ENCODE assay signal across 8 cellular contexts in the genomic region with DNA sequence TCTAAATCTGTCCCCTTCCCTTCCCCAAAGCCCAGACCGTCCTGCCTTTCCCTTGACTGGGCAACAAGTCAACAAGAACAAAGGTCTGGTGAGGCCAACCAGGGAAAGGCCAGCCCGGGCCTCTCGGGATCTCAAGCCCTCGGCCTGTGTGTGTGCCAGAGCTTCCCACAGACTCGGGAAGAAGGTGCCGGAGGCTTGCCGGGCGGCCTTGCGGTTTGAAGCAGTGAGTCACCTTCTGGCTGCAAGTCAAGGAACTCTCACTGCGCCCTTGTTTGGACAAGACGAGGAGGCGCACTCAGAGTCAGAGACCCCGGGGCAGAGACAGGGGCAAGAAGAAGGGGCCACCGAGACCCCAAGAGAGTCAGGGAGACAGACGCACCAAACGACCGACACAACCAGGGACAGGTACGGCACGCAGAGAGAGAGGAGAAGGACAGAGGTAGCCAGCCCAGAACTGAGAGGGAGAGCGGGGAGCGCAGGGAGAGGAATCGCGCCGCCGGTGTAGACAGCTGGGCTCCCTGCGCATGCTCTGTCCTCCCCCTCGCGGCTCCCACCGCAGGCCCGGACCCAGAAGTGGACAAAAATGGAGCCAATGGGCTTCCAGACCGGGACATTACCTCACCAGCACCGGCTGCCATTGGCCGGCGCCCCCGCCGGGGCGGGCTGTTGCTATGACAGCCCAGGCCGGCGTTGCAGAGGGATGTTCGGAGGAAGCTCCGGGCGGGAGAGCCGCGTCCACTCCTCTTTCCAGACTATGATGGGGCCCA.
A peak's percentile ranks its signal among the peaks of the same experiment; 100 is the strongest.
DNase-seq lines count a peak whose midpoint lies in the region; ATAC-seq and TF ChIP-seq lines count a peak whose summit lies in the region.

No MANE protein-coding gene starts in this region.

- peaks cover 15% of the 10 kb centered on the region for H3K27me3 Mint-ChIP-seq in mesothelial cell of epicardium (ENCODE audit: low read depth)

- no peaks in the 10 kb centered on the region; the same call in 1 of the 2 replicates for H4K20me1 ChIP-seq in IMR-90 (ENCODE audit: insufficient read depth, low read length)

- H4K8ac ChIP-seq in IMR-90 (ENCODE audit: low read depth in 2 of 2, low read length in 2 of 2) = peak overlapping the region; percentile 79 to 99

- peak overlapping the region; percentile 89 for H4K5ac ChIP-seq in IMR-90 (ENCODE audit: low read depth, low read length)

- ATAC-seq in GM21529 (IDR thresholded peaks at IDR 0.05; ENCODE audit: unreplicated experiment) (peak; percentile 93), IMR-90 (ENCODE audit: low read depth) (peak; percentile 95)

- peak overlapping the region; percentile 98 for H3K18ac ChIP-seq in IMR-90 (ENCODE audit: low read depth, low read length)

- POLR2A ChIA-PET in IMR-90 (lab: Charles Lee; ENCODE audit: unreplicated experiment) = interaction anchor here (0.7 to 0.8 kb wide), 2 partner anchors 15 to 31 kb away, joined by 3 to 9 read pairs; no protein-coding TSS in a partner anchor

- intact Hi-C loops in IMR-90 (cut with micrococcal nuclease) = loop anchor here (5.0 kb wide), 1 partner anchor 33 kb away; no protein-coding TSS in a partner anchor

- no peak for TF ChIP-seq CTCF in IMR-90 (conservative IDR thresholded peaks at IDR 0.05; ENCODE audit: low read depth, low read length)
- no peak for TF ChIP-seq CTCF in epithelial cell of esophagus (IDR thresholded peaks at IDR 0.05; ENCODE audit: insufficient read depth, low read depth, low read length, missing control alignments)
- no peak for TF ChIP-seq CTCF in mesothelial cell of epicardium (IDR thresholded peaks at IDR 0.05; ENCODE audit: unreplicated experiment)

- peak overlapping the region; percentile 99 for H3K27ac Mint-ChIP-seq in mesothelial cell of epicardium

- no peaks in the 10 kb centered on the region for H3K9me3 ChIP-seq in IMR-90 (ENCODE audit: control insufficient read depth, insufficient read depth, low read length)

- H3K9me1 ChIP-seq in IMR-90 (ENCODE audit: insufficient read depth, low read length) = peaks cover 20% of the 10 kb centered on the region

- H3K4me2 ChIP-seq in IMR-90 (ENCODE audit: low read depth, low read length) = peak overlapping the region; percentile 85

- peak; percentile 68; the same call in 1 of the 2 replicates for TF ChIP-seq POLR2A in IMR-90 (IDR thresholded peaks at IDR 0.05; ENCODE audit: low read depth, low read length)

- peak overlapping the region; percentile 100 for H3K4ac ChIP-seq in IMR-90 (ENCODE audit: low read depth, low read length)

- H3K9ac ChIP-seq in IMR-90 (ENCODE audit: low read depth, low read length) = peak overlapping the region; percentile 86

- peak overlapping the region; percentile 99 for H3K14ac ChIP-seq in IMR-90 (replicated peaks; ENCODE audit: low read depth, low read length)

- peak overlapping the region; percentile 98 for H2BK20ac ChIP-seq in IMR-90 (ENCODE audit: low read depth, low read length)

- H3K36me3 ChIP-seq in IMR-90 (ENCODE audit: control insufficient read depth, insufficient read depth, low read length) = no peaks in the 10 kb centered on the region

- H3K56ac ChIP-seq in IMR-90 (ENCODE audit: extremely low read depth, insufficient read depth, low read length) = peak overlapping the region; percentile 94

- H4K91ac ChIP-seq in IMR-90 (ENCODE audit: insufficient read depth, low read depth, low read length) = peak overlapping the region; percentile 99

- H2AK5ac ChIP-seq in IMR-90 (ENCODE audit: low read depth, low read length) = peak overlapping the region; percentile 94

- DNase-seq in COLO829 (ENCODE audit: low spot score) (peak; percentile 99), IMR-90 (peak; percentile 100), OCI-M1 (lab: John Stamatoyannopoulos, UW) (peak; percentile 96), activated T-cell treated with anti-CD3 and anti-CD28 coated beads for 48 hours (ENCODE audit: low read depth) (peak; percentile 62), epithelial cell of esophagus (ENCODE audit: low read depth) (peak; percentile 98), mesothelial cell of epicardium (ENCODE audit: low spot score in 2 of 2, unreplicated experiment in 2 of 2) (peak; percentile 94 to 98)
- DNase-seq in stimulated activated CD8-positive, alpha-beta memory T cell treated with anti-CD3 and anti-CD28 coated beads, Interleukin-15, amount 100 ng/mL, for 4 hours (ENCODE audit: low read depth in 2 of 2) = peak; percentile 14 to 24

- H3K4me1 ChIP-seq in IMR-90 (ENCODE audit: control insufficient read depth, insufficient read depth, low read length) = peaks cover 20% of the 10 kb centered on the region

- peak overlapping the region; percentile 88 for H3K27ac ChIP-seq in IMR-90 (ENCODE audit: insufficient read depth, low read length)

- H3K4me3 Mint-ChIP-seq in mesothelial cell of epicardium = peak overlapping the region; percentile 77

- H3K4me3 ChIP-seq in IMR-90 (ENCODE audit: insufficient read depth, low read depth, low read length) = peak overlapping the region; percentile 57
- H3K4me3 ChIP-seq in epithelial cell of esophagus (ENCODE audit: low read length) = peak overlapping the region; percentile 41

- CTCF ChIA-PET in IMR-90 (lab: Yijun Ruan, JAX) = interaction anchor here (1.3 to 1.5 kb wide), 2 partner anchors 22 to 87 kb away, joined by 8 read pairs; no protein-coding TSS in a partner anchor

- H3K79me1 ChIP-seq in IMR-90 (ENCODE audit: low read depth in 1 of 2, low read length in 2 of 2) = no peaks in the 10 kb centered on the region

- H2BK15ac ChIP-seq in IMR-90 (ENCODE audit: low read depth, low read length) = peak overlapping the region; percentile 91; the same call in 2 of the 3 replicates

- H2BK120ac ChIP-seq in IMR-90 (ENCODE audit: low read depth, low read length) = peak overlapping the region; percentile 99

- peak overlapping the region; percentile 97 for H2AFZ ChIP-seq in IMR-90 (replicated peaks; ENCODE audit: low read length, poor library complexity)

- TF ChIP-seq RAD21 in IMR-90 (IDR thresholded peaks at IDR 0.05; ENCODE audit: low read length) = peak; percentile 40

- H2BK5ac ChIP-seq in IMR-90 (ENCODE audit: low read depth, low read length, poor library complexity, severe bottlenecking) = peak overlapping the region; percentile 95

- dilution Hi-C loops in IMR-90 (cut with HindIII; ENCODE audit: low sequenced_read_pairs, unreplicated experiment) = loop anchor here (25.0 kb wide), 1 partner anchor 88 kb away; a partner anchor contains a TSS

- H2AK9ac ChIP-seq in IMR-90 (replicated peaks; ENCODE audit: low read depth, low read length, poor library complexity) = peak overlapping the region; percentile 97

- in situ Hi-C loops in IMR-90 (cut with MboI; ENCODE audit: low sequenced_read_pairs) = no loop called here

- peak overlapping the region; percentile 100 for H3K23ac ChIP-seq in IMR-90 (ENCODE audit: low read depth, low read length)

- WGBS in IMR-90 (ENCODE audit: extremely low coverage in 2 of 2, insufficient read length in 1 of 2), 2 experiments = 0% methylated on average over 4 of the region's 44 CpGs; no CpG with 5 or more reads in 1 of the 2 experiments

- BruUV-seq in IMR-90 (replicated peaks; lab: Mats Ljungman, UMichigan) = no TSS peak

- H3K9me3 Mint-ChIP-seq in mesothelial cell of epicardium = no peaks in the 10 kb centered on the region

- peaks cover 32% of the 10 kb centered on the region for H3K4me1 Mint-ChIP-seq in mesothelial cell of epicardium

- H3K27me3 ChIP-seq in IMR-90 (ENCODE audit: control insufficient read depth, insufficient read depth, low read length) = no peaks in the 10 kb centered on the region

- no peaks in the 10 kb centered on the region for H3K36me3 Mint-ChIP-seq in mesothelial cell of epicardium

TF ChIP-seq in IMR-90, 13 proteins besides CTCF, POLR2A, EP300 and RAD21:
- TF ChIP-seq MXI1 (IDR thresholded peaks at IDR 0.05; ENCODE audit: borderline replicate concordance, low read depth, low read length) (peak; percentile 26; the same call in 1 of the 2 replicates), CHD1 (IDR thresholded peaks at IDR 0.05; ENCODE audit: low read depth, low read length) (no peak), MAZ (IDR thresholded peaks at IDR 0.05; ENCODE audit: borderline replicate concordance, low read depth, low read length) (peak; percentile 47; the same call in 1 of the 2 replicates), MAFK (IDR thresholded peaks at IDR 0.05; ENCODE audit: low read depth, low read length) (no peak), RFX5 (IDR thresholded peaks at IDR 0.05; ENCODE audit: low read depth, low read length) (peak; percentile 96), FOS (IDR thresholded peaks at IDR 0.05; ENCODE audit: low read depth, low read length) (peak; percentile 89), CEBPB (IDR thresholded peaks at IDR 0.05; ENCODE audit: low read depth, low read length) (peak; percentile 59; the same call in 1 of the 2 replicates), BHLHE40 (IDR thresholded peaks at IDR 0.05; ENCODE audit: low read depth, low read length) (peak; percentile 78), SMC3 (IDR thresholded peaks at IDR 0.05; ENCODE audit: low read depth, low read length) (peak; percentile 10; the same call in 1 of the 2 replicates), RCOR1 (IDR thresholded peaks at IDR 0.05; ENCODE audit: insufficient replicate concordance, low read length) (peak; percentile 48), NFE2L2 (IDR thresholded peaks at IDR 0.05; ENCODE audit: low read depth, low read length) (no peak)
- TF ChIP-seq, protein P1, sequence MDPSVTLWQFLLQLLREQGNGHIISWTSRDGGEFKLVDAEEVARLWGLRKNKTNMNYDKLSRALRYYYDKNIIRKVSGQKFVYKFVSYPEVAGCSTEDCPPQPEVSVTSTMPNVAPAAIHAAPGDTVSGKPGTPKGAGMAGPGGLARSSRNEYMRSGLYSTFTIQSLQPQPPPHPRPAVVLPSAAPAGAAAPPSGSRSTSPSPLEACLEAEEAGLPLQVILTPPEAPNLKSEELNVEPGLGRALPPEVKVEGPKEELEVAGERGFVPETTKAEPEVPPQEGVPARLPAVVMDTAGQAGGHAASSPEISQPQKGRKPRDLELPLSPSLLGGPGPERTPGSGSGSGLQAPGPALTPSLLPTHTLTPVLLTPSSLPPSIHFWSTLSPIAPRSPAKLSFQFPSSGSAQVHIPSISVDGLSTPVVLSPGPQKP (IDR thresholded peaks at IDR 0.05; ENCODE audit: borderline replicate concordance, low read depth, low read length) = no peak
- TF ChIP-seq, protein P2, sequence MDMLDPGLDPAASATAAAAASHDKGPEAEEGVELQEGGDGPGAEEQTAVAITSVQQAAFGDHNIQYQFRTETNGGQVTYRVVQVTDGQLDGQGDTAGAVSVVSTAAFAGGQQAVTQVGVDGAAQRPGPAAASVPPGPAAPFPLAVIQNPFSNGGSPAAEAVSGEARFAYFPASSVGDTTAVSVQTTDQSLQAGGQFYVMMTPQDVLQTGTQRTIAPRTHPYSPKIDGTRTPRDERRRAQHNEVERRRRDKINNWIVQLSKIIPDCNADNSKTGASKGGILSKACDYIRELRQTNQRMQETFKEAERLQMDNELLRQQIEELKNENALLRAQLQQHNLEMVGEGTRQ (IDR thresholded peaks at IDR 0.05; ENCODE audit: low read depth, low read length) = no peak

Comparison
In these comparisons a context has a peak if more than half of its experiments do, and no peak if none do; other contexts are left out.
1. Peak in every context shown above with its lines: DNase-seq, ATAC-seq, H3K4me3 ChIP-seq and H3K27ac ChIP-seq.
2. DNase-seq: peak in every context shown above with its lines; median percentile 100 in IMR-90; 99 in COLO829; 98 in epithelial cell of esophagus; 96 in OCI-M1; 96 in mesothelial cell of epicardium; 62 in activated T-cell treated with anti-CD3 and anti-CD28 coated beads for 48 hours; 19 in stimulated activated CD8-positive, alpha-beta memory T cell treated with anti-CD3 and anti-CD28 coated beads, Interleukin-15, amount 100 ng/mL, for 4 hours.